Comparison of ENCODE assay signal across 1 cellular context in genomic region chr2:47054036-47054555, GRCh38.
TF ChIP-seq lines count a peak whose summit lies in the region.

No MANE protein-coding gene starts in this region.

TF ChIP-seq in IMR-90, 13 proteins besides CTCF, POLR2A, EP300 and RAD21:
- TF ChIP-seq USF2 (IDR thresholded peaks at IDR 0.05; ENCODE audit: low read depth, low read length) (no peak), CEBPB (IDR thresholded peaks at IDR 0.05; ENCODE audit: low read depth, low read length) (no peak), NFE2L2 (IDR thresholded peaks at IDR 0.05; ENCODE audit: low read depth, low read length) (no peak), MAFK (IDR thresholded peaks at IDR 0.05; ENCODE audit: low read depth, low read length) (no peak), MAZ (IDR thresholded peaks at IDR 0.05; ENCODE audit: borderline replicate concordance, low read depth, low read length) (no peak), MXI1 (IDR thresholded peaks at IDR 0.05; ENCODE audit: borderline replicate concordance, low read depth, low read length) (no peak), ELK1 (IDR thresholded peaks at IDR 0.05; ENCODE audit: borderline replicate concordance, low read depth, low read length) (no peak)
TF ChIP-seq in IMR-90: peak in this region for 0.
